Comparison of ENCODE assay signal across 8 cellular contexts in the genomic region with DNA sequence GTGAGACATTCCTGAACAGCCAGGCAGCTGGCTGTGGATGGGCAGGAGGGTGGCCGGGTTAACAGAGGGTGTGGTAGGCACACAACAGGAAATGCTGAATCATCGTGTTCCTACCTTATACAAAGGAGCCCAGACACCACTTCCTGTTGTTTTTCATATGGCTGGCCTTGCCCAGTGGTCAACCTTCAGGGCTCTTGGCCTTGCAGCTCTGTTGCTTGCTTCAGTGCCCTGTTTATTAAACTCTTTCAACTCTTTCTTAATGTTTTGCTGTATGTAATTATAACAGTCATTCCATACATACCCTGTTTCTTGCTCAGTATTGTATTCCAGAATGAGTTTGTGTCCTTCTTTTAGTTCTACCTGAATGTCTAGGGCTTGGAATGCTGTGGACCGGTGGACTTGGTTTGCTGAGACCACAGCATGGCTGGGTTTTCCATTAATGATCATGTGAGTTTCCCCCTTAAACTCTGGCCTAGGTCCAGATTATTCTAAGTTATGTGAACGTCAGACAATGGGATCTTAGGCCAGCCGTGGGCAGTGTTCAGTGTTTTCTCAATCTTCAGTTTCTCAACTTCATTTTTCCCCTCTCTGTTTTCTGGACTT. TPM values are rescaled to one million over a fixed set of nuclear protein-coding genes. Genes with fewer than 3 reads are reported as not detected.
A peak's percentile ranks its signal among the peaks of the same experiment; 100 is the strongest.
DNase-seq lines count a peak whose midpoint lies in the region; ATAC-seq and TF ChIP-seq lines count a peak whose summit lies in the region.

No MANE protein-coding gene starts in this region.

- no peaks in the 10 kb centered on the region for H3K9me3 ChIP-seq in tibial nerve

- 26 to 33% methylated on average over 5 of the region's 5 CpGs for WGBS in tibial nerve, 2 donors

- no peak for TF ChIP-seq POLR2A in tibial nerve (IDR thresholded peaks at IDR 0.05)

- H3K4me1 Mint-ChIP-seq in activated naive CD8-positive, alpha-beta T cell treated with anti-CD3 and anti-CD28 coated beads for 36 hours: peaks cover 37% of the 10 kb centered on the region

- H3K4me3 ChIP-seq in AG10803 (ENCODE audit: low read length): no peak overlapping the region
- H3K4me3 ChIP-seq in tibial nerve: no peak overlapping the region
- H3K4me3 ChIP-seq in coronary artery: no peak overlapping the region

- H3K27me3 Mint-ChIP-seq in activated naive CD8-positive, alpha-beta T cell treated with anti-CD3 and anti-CD28 coated beads for 36 hours: no peaks in the 10 kb centered on the region

- TF ChIP-seq CTCF in AG10803 (conservative IDR thresholded peaks at IDR 0.05; ENCODE audit: low read length) (no peak), tibial nerve (IDR thresholded peaks at IDR 0.05) (no peak), coronary artery (IDR thresholded peaks at IDR 0.05) (no peak)

- peak; percentile 81 for ATAC-seq in GM18870 (IDR thresholded peaks at IDR 0.05; ENCODE audit: unreplicated experiment)
- ATAC-seq in HG03060 (IDR thresholded peaks at IDR 0.05; ENCODE audit: low read depth, unreplicated experiment): peak; percentile 65

- no peaks in the 10 kb centered on the region for H3K36me3 ChIP-seq in tibial nerve

- H3K36me3 Mint-ChIP-seq in activated naive CD8-positive, alpha-beta T cell treated with anti-CD3 and anti-CD28 coated beads for 36 hours: no peaks in the 10 kb centered on the region

- DNase-seq in AG10803 (ENCODE audit: low read depth) (peak; percentile 67), OCI-M1 (lab: John Stamatoyannopoulos, UW) (peak; percentile 63), islet precursor cell (peak; percentile 71), tibial nerve (ENCODE audit: low spot score in 2 of 2) (peak in 1 of 2 donors; percentile 12), coronary artery (ENCODE audit: low spot score) (no peak)
- no peak for DNase-seq in activated naive CD8-positive, alpha-beta T cell treated with anti-CD3 and anti-CD28 coated beads for 36 hours

- H3K9me3 Mint-ChIP-seq in activated naive CD8-positive, alpha-beta T cell treated with anti-CD3 and anti-CD28 coated beads for 36 hours: no peaks in the 10 kb centered on the region

- H3K27ac Mint-ChIP-seq in activated naive CD8-positive, alpha-beta T cell treated with anti-CD3 and anti-CD28 coated beads for 36 hours: peak overlapping the region; percentile 83

- no peaks in the 10 kb centered on the region for H3K27me3 ChIP-seq in tibial nerve

- H3K4me1 ChIP-seq in tibial nerve: peaks cover 0 to 15% (median 4%) of the 10 kb centered on the region in 4 donors

- peak in 1 of 2 donors; percentile 57 for TF ChIP-seq EP300 in tibial nerve (IDR thresholded peaks at IDR 0.05)

- H3K4me3 Mint-ChIP-seq in activated naive CD8-positive, alpha-beta T cell treated with anti-CD3 and anti-CD28 coated beads for 36 hours: no peak overlapping the region

- peak overlapping the region in 3 of 4 donors; percentile 23 to 59 (median 57) for H3K27ac ChIP-seq in tibial nerve
- peak overlapping the region in 1 of 2 donors; percentile 62 for H3K27ac ChIP-seq in coronary artery

RNA-seq across cellular contexts. Expression of a gene that starts 11.9 kb away (rescaled TPM):
- under 1 TPM; 0.26 to 0.52 TPM for total RNA-seq in activated naive CD8-positive, alpha-beta T cell treated with anti-CD3 and anti-CD28 coated beads for 36 hours
- total RNA-seq in tibial nerve: 1 to 10 TPM in 3 of 4 donors, under 1 TPM in 1; 0.87 to 6.7 (median 2.1) TPM

Comparison
In these comparisons a context has a peak if more than half of its experiments do, and no peak if none do; other contexts are left out.
1. DNase-seq: peak in AG10803 (single experiment), OCI-M1 (single experiment) and islet precursor cell (single experiment); none in activated naive CD8-positive, alpha-beta T cell treated with anti-CD3 and anti-CD28 coated beads for 36 hours (single experiment) and coronary artery (single experiment).